In genomic region chr9:137878146-137878941, GRCh38 we compare ENCODE assay signal across 9 cellular contexts. TPM values are rescaled to one million over a fixed set of nuclear protein-coding genes. Genes with fewer than 3 reads are reported as not detected.
DNase-seq lines count a peak whose midpoint lies in the region; ATAC-seq and TF ChIP-seq lines count a peak whose summit lies in the region.
"Had no signal": no experiment of that assay in that cellular context is flagged by ENCODE, and none has a peak within 500 bp of the region (broad histone marks: within the 10 kb centered on the region; RNA-seq: fewer than 3 reads in every experiment).

No MANE protein-coding gene starts in this region.

- peaks cover 2% of the 10 kb centered on the region for H3K4me1 Mint-ChIP-seq in T-helper 17 cell
- H3K4me1 Mint-ChIP-seq in neural crest cell, result no peaks in the 10 kb centered on the region

- H3K4me3 Mint-ChIP-seq in T-helper 17 cell (no peak overlapping the region), neural crest cell (no peak overlapping the region)

- peaks cover 0 to 14% of the 10 kb centered on the region in 2 donors for H3K27me3 ChIP-seq in esophagus (ENCODE audit: control insufficient read depth in 1 of 2, insufficient read depth in 2 of 2, low read length in 2 of 2)

- no peak for TF ChIP-seq CTCF in neural crest cell (conservative IDR thresholded peaks at IDR 0.05)

- no peaks in the 10 kb centered on the region for H3K9me3 Mint-ChIP-seq in neural crest cell

- H3K4me1 ChIP-seq in esophagus (ENCODE audit: control insufficient read depth in 2 of 2, insufficient read depth in 2 of 2, low read length in 1 of 2), result peaks cover 0 to 6% of the 10 kb centered on the region in 2 donors

- ATAC-seq in T-helper 17 cell, result peak; percentile 39
- ATAC-seq in GM18867 (IDR thresholded peaks at IDR 0.05; ENCODE audit: unreplicated experiment), result no peak

- H3K4me3 ChIP-seq in esophagus (ENCODE audit: low read depth in 1 of 2, low read length in 2 of 2), result peak overlapping the region; percentile 20 to 34

- H3K36me3 ChIP-seq in esophagus (ENCODE audit: control insufficient read depth in 2 of 2, insufficient read depth in 2 of 2, low read length in 1 of 2), result no peaks in the 10 kb centered on the region

- H3K36me3 Mint-ChIP-seq in T-helper 17 cell (ENCODE audit: low read depth), result peaks cover 7% of the 10 kb centered on the region
- no peaks in the 10 kb centered on the region for H3K36me3 Mint-ChIP-seq in neural crest cell (ENCODE audit: low read depth)

- DNase-seq in NCI-H1436 (lab: John Stamatoyannopoulos, UW) (peak; percentile 31), NCI-H1436 treated with DMSO at 0.1 percent for 48 hours (lab: John Stamatoyannopoulos, UW) (no peak), T-helper 17 cell (peak in 1 of 3 donors; percentile 24), neural crest cell (ENCODE audit: low read depth, low spot score) (peak; percentile 74), LoVo (ENCODE audit: low spot score) (no peak), inferior parietal cortex (ENCODE audit: extremely low spot score) (no peak)

- 4 to 5% methylated on average over 84 to 101 of the region's 101 CpGs for WGBS in esophagus, 2 donors

- H3K27me3 Mint-ChIP-seq in T-helper 17 cell, result peaks cover 47% of the 10 kb centered on the region
- peaks cover 37% of the 10 kb centered on the region for H3K27me3 Mint-ChIP-seq in neural crest cell (ENCODE audit: low read depth)

- H3K27ac Mint-ChIP-seq in T-helper 17 cell (no peak overlapping the region), neural crest cell (ENCODE audit: unreplicated experiment) (no peak overlapping the region)

- H3K27ac ChIP-seq in esophagus (ENCODE audit: low read depth in 2 of 2, low read length in 1 of 2), result no peak overlapping the region

- H3K9me3 ChIP-seq in T-helper 17 cell (ENCODE audit: control insufficient read depth, low read length, poor library complexity, severe bottlenecking), result no peaks in the 10 kb centered on the region
- H3K9me3 ChIP-seq in esophagus (ENCODE audit: control insufficient read depth in 2 of 2, insufficient read depth in 1 of 2, low read depth in 1 of 2, low read length in 1 of 2), result peaks cover 0 to 12% of the 10 kb centered on the region in 2 donors

RNA-seq across cellular contexts. Expression of gene CACNA1B, which starts 0.8 kb away (rescaled TPM):
- total RNA-seq in T-helper 17 cell (under 1 TPM in 1 of 2 donors, not detected in 1; 0.22 TPM), neural crest cell (3.0 and 3.1 TPM in 2 replicates)
- under 1 TPM; under 0.01 TPM for polyA plus RNA-seq in esophagus
- total RNA-seq: M059J had no signal

Comparison
In these comparisons a context has a peak if more than half of its experiments do, and no peak if none do; other contexts are left out.
1. DNase-seq: peak in NCI-H1436 (single experiment) and neural crest cell (single experiment); none in NCI-H1436 treated with DMSO at 0.1 percent for 48 hours (single experiment), LoVo (single experiment) and inferior parietal cortex (single experiment).